In genomic region chr7:158864833-158865232, GRCh38 we compare ENCODE assay signal across 11 cellular contexts. TPM values are rescaled to one million over a fixed set of nuclear protein-coding genes. Genes with fewer than 3 reads are reported as not detected.
DNase-seq lines count a peak whose midpoint lies in the region; ATAC-seq, FAIRE-seq and TF ChIP-seq lines count a peak whose summit lies in the region.
"Had no signal": no experiment of that assay in that cellular context is flagged by ENCODE, and none has a peak within 500 bp of the region (broad histone marks: within the 10 kb centered on the region; RNA-seq: fewer than 3 reads in every experiment).

No MANE protein-coding gene starts in this region.

- H3K27me3 ChIP-seq in DND-41 (ENCODE audit: insufficient read depth, low read length, poor library complexity) (no peaks in the 10 kb centered on the region), esophagus muscularis mucosa (no peaks in the 10 kb centered on the region), gastrocnemius medialis (no peaks in the 10 kb centered on the region), pancreas (no peaks in the 10 kb centered on the region)
- H3K27me3 ChIP-seq: ovary had no signal

- H3K9ac ChIP-seq in DND-41 (ENCODE audit: low read depth, low read length) = no peak overlapping the region

- H3K4me3 ChIP-seq in DND-41 (ENCODE audit: low read depth in 1 of 2, low read length in 2 of 2) = no peak overlapping the region; a peak in 1 of 4 replicates
- peak overlapping the region in 1 of 4 donors; percentile 63 for H3K4me3 ChIP-seq in esophagus muscularis mucosa
- H3K4me3 ChIP-seq in gastrocnemius medialis = peak overlapping the region in 2 of 4 donors; percentile 64 to 69
- H3K4me3 ChIP-seq in pancreas = no peak overlapping the region

- H2AFZ ChIP-seq in DND-41 (ENCODE audit: low read depth, low read length) = no peak overlapping the region

- CTCF ChIA-PET in WTC11 (lab: Charles Lee) = no interaction called here

- no peak for FAIRE-seq in pancreas (lab: Jason Lieb, UNC)

- H3K9me3 ChIP-seq in DND-41 (ENCODE audit: insufficient read depth, low read length, severe bottlenecking) (no peaks in the 10 kb centered on the region), esophagus muscularis mucosa (no peaks in the 10 kb centered on the region), gastrocnemius medialis (no peaks in the 10 kb centered on the region), pancreas (no peaks in the 10 kb centered on the region)
- H3K9me3 ChIP-seq: ovary had no signal

- H3K4me1 ChIP-seq in DND-41 (ENCODE audit: insufficient read depth, low read length) = peaks cover 50% of the 10 kb centered on the region
- peaks cover 24 to 56% (median 29%) of the 10 kb centered on the region in 4 donors for H3K4me1 ChIP-seq in esophagus muscularis mucosa
- peaks cover 13 to 26% of the 10 kb centered on the region in 2 donors for H3K4me1 ChIP-seq in gastrocnemius medialis
- no peaks in the 10 kb centered on the region for H3K4me1 ChIP-seq in pancreas

- H3K27me3 Mint-ChIP-seq in WTC11 (ENCODE audit: low read depth) = no peaks in the 10 kb centered on the region; the same call in 1 of the 2 replicates

- no peak for TF ChIP-seq EP300 in esophagus muscularis mucosa (IDR thresholded peaks at IDR 0.05)

- H3K27ac ChIP-seq in DND-41 (ENCODE audit: low read length) (peak overlapping the region; percentile 78; the same call in 1 of the 2 replicates), esophagus muscularis mucosa (replicated peaks in 1 of 4) (peak overlapping the region; percentile 86 to 93 (median 88)), gastrocnemius medialis (peak overlapping the region; percentile 90 to 94 (median 92)), pancreas (peak overlapping the region in 1 of 4 donors; percentile 15)

- ATAC-seq in DND-41 (ENCODE audit: insufficient read depth, low read depth) (no peak), WTC11 (no peak), gastrocnemius medialis (no peak), pancreas (no peak)

- peak overlapping the region; percentile 68 for H3K4me2 ChIP-seq in DND-41 (ENCODE audit: insufficient read depth, low read length)

- TF ChIP-seq CTCF in DND-41 (IDR thresholded peaks at IDR 0.05; ENCODE audit: borderline replicate concordance, extremely low read depth, low read length, poor library complexity, severe bottlenecking) (no peak), WTC11 (IDR thresholded peaks at IDR 0.05) (no peak), esophagus muscularis mucosa (IDR thresholded peaks at IDR 0.05) (no peak), gastrocnemius medialis (IDR thresholded peaks at IDR 0.05 in 4 of 5, conservative IDR thresholded peaks at IDR 0.05 in 1 of 5) (no peak), pancreas (IDR thresholded peaks at IDR 0.05) (no peak)

- peaks cover 9% of the 10 kb centered on the region for H3K9me3 Mint-ChIP-seq in WTC11

- H3K79me2 ChIP-seq in DND-41 (ENCODE audit: insufficient read depth, low read length) = peaks cover 61% of the 10 kb centered on the region

- 94% methylated on average over 7 of the region's 7 CpGs for WGBS in esophagus muscularis mucosa
- 90 to 99% methylated on average over 7 of the region's 7 CpGs for WGBS in pancreas, 2 donors

- H3K36me3 ChIP-seq in DND-41 (ENCODE audit: insufficient read depth, low read length) (peaks cover 3% of the 10 kb centered on the region; the same call in 1 of the 2 replicates), esophagus muscularis mucosa (peaks cover 0 to under 1% (median 0%) of the 10 kb centered on the region in 4 donors), gastrocnemius medialis (no peaks in the 10 kb centered on the region), pancreas (no peaks in the 10 kb centered on the region)
- H3K36me3 ChIP-seq: ovary had no signal

- intact Hi-C loops in esophagus muscularis mucosa (cut with DNase I) = loop anchor here (10.0 kb wide), 1 partner anchor 160 kb away; the partner anchor contains the start of gene NCAPG2
- intact Hi-C loops in gastrocnemius medialis (cut with DNase I; ENCODE audit: low total_unique reads) = loop anchor here (2.0 to 10.0 kb wide), 2 partner anchors 46 to 80 kb away; no protein-coding TSS in a partner anchor
- intact Hi-C loops in pancreas (cut with DNase I) = no loop called here

- POLR2A ChIA-PET in WTC11 (lab: Charles Lee) = no interaction called here

- peaks cover 14% of the 10 kb centered on the region for H3K36me3 Mint-ChIP-seq in WTC11

- TF ChIP-seq POLR2A in esophagus muscularis mucosa (IDR thresholded peaks at IDR 0.05; ENCODE audit: low read depth) (no peak), gastrocnemius medialis (IDR thresholded peaks at IDR 0.05) (no peak)

- in situ Hi-C loops in gastrocnemius medialis (cut with MboI; ENCODE audit: low sequenced_read_pairs in 4 of 4) = no loop called here

- peaks cover 54% of the 10 kb centered on the region for H3K4me1 Mint-ChIP-seq in WTC11

- H3K27ac Mint-ChIP-seq in WTC11 = no peak overlapping the region

- H3K4me3 Mint-ChIP-seq in WTC11 = peak overlapping the region; percentile 71

- DNase-seq in DND-41 (no peak), WTC11 (ENCODE audit: low spot score) (no peak), esophagus muscularis mucosa (ENCODE audit: extremely low spot score) (no peak), gastrocnemius medialis (no peak), NCI-H146 treated with DMSO at 0.1 percent for 48 hours (lab: John Stamatoyannopoulos, UW; ENCODE audit: unreplicated experiment) (no peak), SW 1271 (lab: John Stamatoyannopoulos, UW) (no peak), Kasumi-1 (lab: John Stamatoyannopoulos, UW) (no peak), pancreas (no peak)
- DNase-seq: hippocampal formation, KBM-7, ovary had no signal

- no peaks in the 10 kb centered on the region for H4K20me1 ChIP-seq in DND-41 (ENCODE audit: insufficient read depth, low read length)

TF ChIP-seq in WTC11, 78 proteins besides CTCF, POLR2A, EP300 and RAD21:
- no peak for TF ChIP-seq HMGXB4 (CRISPR knock-in tag; IDR thresholded peaks at IDR 0.05)
- no peak for TF ChIP-seq ZNF671 (CRISPR knock-in tag; IDR thresholded peaks at IDR 0.05)
- no peak for TF ChIP-seq ZSCAN18 (CRISPR knock-in tag; IDR thresholded peaks at IDR 0.05)
- no peak for TF ChIP-seq E2F5 (CRISPR knock-in tag; IDR thresholded peaks at IDR 0.05)
- TF ChIP-seq CREB1 (CRISPR knock-in tag; IDR thresholded peaks at IDR 0.05) = no peak
- TF ChIP-seq ZNF121 (CRISPR knock-in tag; IDR thresholded peaks at IDR 0.05) = no peak
- TF ChIP-seq OVOL2 (CRISPR knock-in tag; IDR thresholded peaks at IDR 0.05; ENCODE audit: borderline replicate concordance) = no peak
- no peak for TF ChIP-seq MLX (CRISPR knock-in tag; IDR thresholded peaks at IDR 0.05)
- TF ChIP-seq GTF2I (CRISPR knock-in tag; conservative IDR thresholded peaks at IDR 0.05) = no peak

RNA-seq across cellular contexts. Expression of gene DYNC2I1, which starts 8.5 kb away (rescaled TPM):
- 23.4 to 31.1 TPM (median 24.7 TPM) in 3 replicates for total RNA-seq in WTC11 (2021)
- total RNA-seq in esophagus muscularis mucosa = 10 to 100 TPM; 18.3 to 32.0 (median 24.9) TPM
- 10 to 100 TPM in 3 of 4 donors, 1 to 10 TPM in 1; 7.8 to 16.6 (median 11.0) TPM for total RNA-seq in gastrocnemius medialis
- 1 to 10 TPM; 5.9 to 8.3 (median 6.7) TPM for total RNA-seq in pancreas
- polyA plus RNA-seq in pancreas = 10 to 100 TPM; 13.2 to 13.5 TPM

RNA-seq across cellular contexts. Expression of gene ESYT2, which starts 35.5 kb away (rescaled TPM):
- total RNA-seq in WTC11 (2021) (45.1 to 61.1 TPM (median 60.4 TPM) in 3 replicates), esophagus muscularis mucosa (100 to 1,000 TPM; 166 to 235 (median 202) TPM), gastrocnemius medialis (100 to 1,000 TPM in 1 of 4 donors, 10 to 100 TPM in 3; 67.5 to 106 (median 74.7) TPM), pancreas (10 to 100 TPM; 25.4 to 31.8 (median 28.6) TPM)
- polyA plus RNA-seq in pancreas = 10 to 100 TPM in 1 of 2 donors, 1 to 10 TPM in 1; 8.1 to 15.0 TPM

Comparison
In these comparisons a context has a peak if more than half of its experiments do, and no peak if none do; other contexts are left out.
1. intact Hi-C loops: an anchor here in esophagus muscularis mucosa (10.0 kb wide) and gastrocnemius medialis (2.0 to 10.0 kb wide); none called in pancreas.